In the genomic region with DNA sequence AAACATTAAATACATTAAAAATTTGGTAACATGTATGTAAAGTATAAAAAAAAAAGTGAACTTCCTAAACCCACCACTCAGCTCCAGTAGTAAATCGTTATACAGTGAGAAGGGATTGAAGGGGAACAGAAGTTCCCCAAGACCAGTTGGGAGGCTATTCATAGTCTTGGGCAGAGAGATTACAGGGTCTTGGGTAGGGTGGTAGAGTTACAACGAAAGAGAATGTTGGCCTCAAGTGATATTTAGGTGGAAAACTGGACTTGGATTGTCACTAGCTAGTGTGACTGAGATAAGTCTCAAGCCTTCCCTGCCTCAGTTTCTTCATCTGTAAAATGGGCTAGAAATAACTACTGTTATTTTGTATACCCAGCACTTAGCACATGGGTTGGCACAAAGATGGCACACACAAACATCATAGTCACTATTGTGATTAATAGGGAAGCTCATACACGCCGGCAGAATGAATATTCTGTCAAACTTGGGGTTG, we compare ENCODE assay signal across 8 cellular contexts. TPM values are rescaled to one million over a fixed set of nuclear protein-coding genes. Genes with fewer than 3 reads are reported as not detected.
DNase-seq lines count a peak whose midpoint lies in the region; ATAC-seq and TF ChIP-seq lines count a peak whose summit lies in the region.

No MANE protein-coding gene starts in this region.

- H3K27ac ChIP-seq in right lobe of liver (peak overlapping the region in 1 of 3 donors; percentile 96), transverse colon (peak overlapping the region; percentile 86 to 92 (median 91))

- no peaks in the 10 kb centered on the region for H3K9me3 ChIP-seq in adipocyte (ENCODE audit: control insufficient read depth, low read length)
- no peaks in the 10 kb centered on the region for H3K9me3 ChIP-seq in right lobe of liver
- no peaks in the 10 kb centered on the region for H3K9me3 ChIP-seq in transverse colon

- ATAC-seq in activated T-cell treated with anti-CD3 and anti-CD28 coated beads, Interleukin-2, amount 50 U/mL, for 4 hours: no peak
- ATAC-seq in right lobe of liver: no peak
- no peak for ATAC-seq in GM18505 (IDR thresholded peaks at IDR 0.05; ENCODE audit: unreplicated experiment)

- WGBS in right lobe of liver (ENCODE audit: insufficient coverage, low coverage, low lambda C conversion rate, missing lambda C conversion rate): 25% methylated on average over 3 of the region's 4 CpGs
- WGBS in transverse colon (ENCODE audit: low coverage in 1 of 2), 2 donors: 33 to 52% methylated on average over 2 to 4 of the region's 4 CpGs

- TF ChIP-seq EP300 in transverse colon (IDR thresholded peaks at IDR 0.05; ENCODE audit: low read depth): no peak

- peak overlapping the region; percentile 85 for H3K4me3 Mint-ChIP-seq in activated T-cell treated with anti-CD3 and anti-CD28 coated beads, Interleukin-2, amount 50 U/mL, for 4 hours

- TF ChIP-seq POLR2A in right lobe of liver (IDR thresholded peaks at IDR 0.05) (no peak), transverse colon (IDR thresholded peaks at IDR 0.05) (no peak), GM18505 (IDR thresholded peaks at IDR 0.05; ENCODE audit: borderline replicate concordance, extremely low read depth, insufficient read depth, insufficient read length) (no peak)

- no peaks in the 10 kb centered on the region for H3K27me3 Mint-ChIP-seq in activated T-cell treated with anti-CD3 and anti-CD28 coated beads, Interleukin-2, amount 50 U/mL, for 4 hours (ENCODE audit: low read depth)

- peaks cover 5% of the 10 kb centered on the region for H3K36me3 Mint-ChIP-seq in activated T-cell treated with anti-CD3 and anti-CD28 coated beads, Interleukin-2, amount 50 U/mL, for 4 hours (ENCODE audit: insufficient read depth)

- H3K4me3 ChIP-seq in adipocyte (ENCODE audit: low read length): peak overlapping the region; percentile 96
- peak overlapping the region; percentile 83 to 98 (median 96) for H3K4me3 ChIP-seq in right lobe of liver
- H3K4me3 ChIP-seq in transverse colon: peak overlapping the region; percentile 38 to 88 (median 78)

- H3K4me1 ChIP-seq in adipocyte (ENCODE audit: control insufficient read depth, insufficient read depth, low read length) (peaks cover 17% of the 10 kb centered on the region), right lobe of liver (peaks cover 0 to 13% (median 0%) of the 10 kb centered on the region in 4 donors), transverse colon (peaks cover 11 to 23% (median 14%) of the 10 kb centered on the region in 4 donors)

- H3K27me3 ChIP-seq in adipocyte (replicated peaks; ENCODE audit: control insufficient read depth, insufficient read depth, low read length): no peaks in the 10 kb centered on the region
- no peaks in the 10 kb centered on the region for H3K27me3 ChIP-seq in right lobe of liver
- no peaks in the 10 kb centered on the region for H3K27me3 ChIP-seq in transverse colon

- no peaks in the 10 kb centered on the region for H3K9me3 Mint-ChIP-seq in activated T-cell treated with anti-CD3 and anti-CD28 coated beads, Interleukin-2, amount 50 U/mL, for 4 hours

- peaks cover 37% of the 10 kb centered on the region for H3K4me1 Mint-ChIP-seq in activated T-cell treated with anti-CD3 and anti-CD28 coated beads, Interleukin-2, amount 50 U/mL, for 4 hours (ENCODE audit: low read depth)

- H3K36me3 ChIP-seq in adipocyte (ENCODE audit: control insufficient read depth, insufficient read depth, low read length, severe bottlenecking) (no peaks in the 10 kb centered on the region), right lobe of liver (no peaks in the 10 kb centered on the region), transverse colon (no peaks in the 10 kb centered on the region)

- peak overlapping the region; percentile 94 for H3K9ac ChIP-seq in adipocyte (ENCODE audit: low read length)

- in situ Hi-C loops in transverse colon (cut with MboI; ENCODE audit: low pct_ligation_motif_present in 1 of 4, low pct_unique_long_range_greater_than_20kb in 1 of 4, low sequenced_read_pairs in 3 of 4): no loop called here

- TF ChIP-seq CTCF in right lobe of liver (IDR thresholded peaks at IDR 0.05): no peak
- peak in 1 of 5 experiments; percentile 40 for TF ChIP-seq CTCF in transverse colon (IDR thresholded peaks at IDR 0.05)

- intact Hi-C loops in right lobe of liver (cut with DNase I) (no loop called here), transverse colon (cut with DNase I; ENCODE audit: low total_unique reads) (loop anchor here (10.0 kb wide), 1 partner anchor 68 kb away; no protein-coding TSS in a partner anchor)

- no peak for DNase-seq in activated T-cell treated with anti-CD3 and anti-CD28 coated beads, Interleukin-2, amount 50 U/mL, for 4 hours
- no peak for DNase-seq in activated T-cell treated with anti-CD3 and anti-CD28 coated beads, Interleukin-2, amount 50 U/mL, for 1 hour
- DNase-seq in adipocyte (ENCODE audit: low read depth): no peak
- no peak for DNase-seq in right lobe of liver
- DNase-seq in transverse colon: no peak
- DNase-seq in anterior cingulate cortex (lab: John Stamatoyannopoulos, UW): no peak
- no peak for DNase-seq in activated CD4-positive, alpha-beta T cell treated with anti-CD3 and anti-CD28 coated beads for 4 hours

RNA-seq across cellular contexts. Expression of gene YEATS2, which starts 0.4 kb away (rescaled TPM):
- total RNA-seq in activated T-cell treated with anti-CD3 and anti-CD28 coated beads, Interleukin-2, amount 50 U/mL, for 4 hours: 10 to 100 TPM; 24.7 to 28.0 (median 27.2) TPM
- 10 to 100 TPM in 1 of 6 experiments, 1 to 10 TPM in 5; 3.8 to 12.1 (median 7.3) TPM for total RNA-seq in right lobe of liver
- total RNA-seq in transverse colon: 10 to 100 TPM; 10.1 to 23.2 (median 16.1) TPM
